In the genomic region with DNA sequence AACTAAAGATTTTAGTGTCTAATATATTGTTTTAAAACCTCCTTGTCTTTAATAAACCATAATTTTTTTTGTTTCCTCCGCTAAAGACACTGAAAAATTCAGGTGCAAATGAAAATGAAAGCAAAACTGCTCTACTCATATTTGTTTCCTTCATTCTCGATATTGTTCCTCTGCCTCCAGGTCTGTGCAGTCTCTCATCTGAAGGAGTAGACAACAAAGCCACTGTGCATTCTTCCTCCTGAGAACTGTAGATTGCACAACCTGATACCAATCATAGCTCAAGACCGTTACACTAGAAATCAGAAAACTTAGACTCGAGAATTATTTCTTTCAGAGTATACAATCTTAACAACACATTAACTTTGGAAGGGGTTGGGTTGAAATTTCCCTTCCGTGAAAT, we compare ENCODE assay signal across 8 cellular contexts.
DNase-seq lines count a peak whose midpoint lies in the region; ATAC-seq, FAIRE-seq and TF ChIP-seq lines count a peak whose summit lies in the region.
"Had no signal": no experiment of that assay in that cellular context is flagged by ENCODE, and none has a peak within 500 bp of the region (broad histone marks: within the 10 kb centered on the region; RNA-seq: fewer than 3 reads in every experiment).

No MANE protein-coding gene starts in this region.

- FAIRE-seq in HTR-8/SVneo (lab: Jason Lieb, UNC) (no peak), GM12891 (lab: Jason Lieb, UNC) (no peak)

- H3K4me3 ChIP-seq in fibroblast of mammary gland (ENCODE audit: control insufficient read depth, low read depth, low read length) = peak overlapping the region; percentile 44

- H3K4me1 Mint-ChIP-seq in stimulated activated effector memory CD8-positive, alpha-beta T cell treated with anti-CD3 and anti-CD28 coated beads, Interleukin-12 subunit alpha, Interleukin-12 subunit beta, amount 100 ng/mL, for 72 hours = peaks cover 7% of the 10 kb centered on the region

- H3K27ac Mint-ChIP-seq in stimulated activated effector memory CD8-positive, alpha-beta T cell treated with anti-CD3 and anti-CD28 coated beads, Interleukin-12 subunit alpha, Interleukin-12 subunit beta, amount 100 ng/mL, for 72 hours = no peak overlapping the region

- TF ChIP-seq POLR2A in GM12891 (IDR thresholded peaks at IDR 0.05; ENCODE audit: low read depth, low read length) = no peak

- DNase-seq in HTR-8/SVneo (ENCODE audit: insufficient read length, low spot score) = peak; percentile 23
- peak; percentile 34 for DNase-seq in RPMI8226
- peak; percentile 43 for DNase-seq in fibroblast of mammary gland (ENCODE audit: low read depth)
- DNase-seq in stimulated activated effector memory CD8-positive, alpha-beta T cell treated with anti-CD3 and anti-CD28 coated beads, Interleukin-12 subunit alpha, Interleukin-12 subunit beta, amount 100 ng/mL, for 72 hours (ENCODE audit: low spot score in 2 of 2) = no peak
- no peak for DNase-seq in NCI-H2227 (lab: John Stamatoyannopoulos, UW; ENCODE audit: unreplicated experiment)
- no peak for DNase-seq in GM12891 (ENCODE audit: insufficient read length, low spot score)
- DNase-seq: brain microvascular endothelial cell had no signal

- no peaks in the 10 kb centered on the region for H3K36me3 Mint-ChIP-seq in stimulated activated effector memory CD8-positive, alpha-beta T cell treated with anti-CD3 and anti-CD28 coated beads, Interleukin-12 subunit alpha, Interleukin-12 subunit beta, amount 100 ng/mL, for 72 hours

- TF ChIP-seq CTCF in fibroblast of mammary gland (conservative IDR thresholded peaks at IDR 0.05; ENCODE audit: control insufficient read depth, insufficient read depth, low read depth, low read length) = no peak

- ATAC-seq in stimulated activated effector memory CD8-positive, alpha-beta T cell treated with anti-CD3 and anti-CD28 coated beads, Interleukin-12 subunit alpha, Interleukin-12 subunit beta, amount 100 ng/mL, for 72 hours = no peak
- ATAC-seq in HG03432 (IDR thresholded peaks at IDR 0.05; ENCODE audit: unreplicated experiment) = no peak

- peak overlapping the region; percentile 2 for H3K4me3 Mint-ChIP-seq in stimulated activated effector memory CD8-positive, alpha-beta T cell treated with anti-CD3 and anti-CD28 coated beads, Interleukin-12 subunit alpha, Interleukin-12 subunit beta, amount 100 ng/mL, for 72 hours

- peaks cover 18% of the 10 kb centered on the region for H3K9me3 Mint-ChIP-seq in stimulated activated effector memory CD8-positive, alpha-beta T cell treated with anti-CD3 and anti-CD28 coated beads, Interleukin-12 subunit alpha, Interleukin-12 subunit beta, amount 100 ng/mL, for 72 hours

TF ChIP-seq in GM12891, 5 proteins besides CTCF, POLR2A, EP300 and RAD21:
- TF ChIP-seq POU2F2 (IDR thresholded peaks at IDR 0.05; ENCODE audit: low read depth, low read length) = no peak
- TF ChIP-seq TAF1 (IDR thresholded peaks at IDR 0.05; ENCODE audit: low read depth, low read length) = no peak
- TF ChIP-seq POLR2AphosphoS5 (IDR thresholded peaks at IDR 0.05; ENCODE audit: low read depth, low read length) = no peak
- no peak for TF ChIP-seq SPI1 (IDR thresholded peaks at IDR 0.05; ENCODE audit: low read depth, low read length)
- no peak for TF ChIP-seq PAX5 (IDR thresholded peaks at IDR 0.05; ENCODE audit: insufficient read depth, low read length, severe bottlenecking)

Comparison
In these comparisons a context has a peak if more than half of its experiments do, and no peak if none do; other contexts are left out.
1. DNase-seq: peak in HTR-8/SVneo (single experiment), RPMI8226 (single experiment) and fibroblast of mammary gland (single experiment); none in stimulated activated effector memory CD8-positive, alpha-beta T cell treated with anti-CD3 and anti-CD28 coated beads, Interleukin-12 subunit alpha, Interleukin-12 subunit beta, amount 100 ng/mL, for 72 hours (0 of 2), NCI-H2227 (single experiment) and GM12891 (single experiment).